Comparison of ENCODE assay signal across 11 cellular contexts in genomic region chr5:112491257-112491656, GRCh38.
DNase-seq lines count a peak whose midpoint lies in the region; ATAC-seq and TF ChIP-seq lines count a peak whose summit lies in the region.
"Had no signal": no experiment of that assay in that cellular context is flagged by ENCODE, and none has a peak within 500 bp of the region (broad histone marks: within the 10 kb centered on the region; RNA-seq: fewer than 3 reads in every experiment).

No MANE protein-coding gene starts in this region.

- no peaks in the 10 kb centered on the region for H3K9me3 Mint-ChIP-seq in activated naive CD8-positive, alpha-beta T cell treated with anti-CD3 and anti-CD28 coated beads, Interleukin-2, amount 50 U/mL, for 24 hours

- H3K4me1 ChIP-seq in thyroid gland: no peaks in the 10 kb centered on the region

- peaks cover 11% of the 10 kb centered on the region for H3K27me3 Mint-ChIP-seq in activated naive CD8-positive, alpha-beta T cell treated with anti-CD3 and anti-CD28 coated beads, Interleukin-2, amount 50 U/mL, for 24 hours

- H3K27me3 ChIP-seq in BJ (ENCODE audit: control insufficient read depth, insufficient read depth, low read length): no peaks in the 10 kb centered on the region
- no peaks in the 10 kb centered on the region for H3K27me3 ChIP-seq in H7 (ENCODE audit: control insufficient read depth, insufficient read depth, low read length)
- H3K27me3 ChIP-seq in thyroid gland: no peaks in the 10 kb centered on the region

- POLR2A ChIA-PET in BJ (lab: Charles Lee): no interaction called here

- no peaks in the 10 kb centered on the region for H3K36me3 Mint-ChIP-seq in activated naive CD8-positive, alpha-beta T cell treated with anti-CD3 and anti-CD28 coated beads, Interleukin-2, amount 50 U/mL, for 24 hours (ENCODE audit: low read depth)

- H3K27ac Mint-ChIP-seq in activated naive CD8-positive, alpha-beta T cell treated with anti-CD3 and anti-CD28 coated beads, Interleukin-2, amount 50 U/mL, for 24 hours: no peak overlapping the region

- intact Hi-C loops in thyroid gland (cut with DNase I): no loop called here

- no peaks in the 10 kb centered on the region for H3K9me3 ChIP-seq in thyroid gland

- no peak for TF ChIP-seq POLR2A in thyroid gland (IDR thresholded peaks at IDR 0.05)

- no peak overlapping the region for H3K27ac ChIP-seq in thyroid gland

- H3K4me1 Mint-ChIP-seq in activated naive CD8-positive, alpha-beta T cell treated with anti-CD3 and anti-CD28 coated beads, Interleukin-2, amount 50 U/mL, for 24 hours: no peaks in the 10 kb centered on the region

- CTCF ChIA-PET in BJ (lab: Yijun Ruan, JAX): interaction anchor here (0.6 to 2.0 kb wide), 4 partner anchors 11 to 207 kb away, joined by 3 to 6 read pairs (median 4); no protein-coding TSS in a partner anchor

- H3K36me3 ChIP-seq in BJ (ENCODE audit: control insufficient read depth, insufficient read depth, low read length) (no peaks in the 10 kb centered on the region), H7 (replicated peaks; ENCODE audit: control insufficient read depth, insufficient read depth, low read length) (no peaks in the 10 kb centered on the region), thyroid gland (no peaks in the 10 kb centered on the region)

- DNase-seq in BJ (ENCODE audit: low read depth): no peak
- peak; percentile 12 for DNase-seq in H7
- peak; percentile 57 for DNase-seq in iPS-NIHi7 (ENCODE audit: extremely low spot score)
- no peak for DNase-seq in thyroid gland
- no peak for DNase-seq in mesenteric fat pad (ENCODE audit: low spot score)
- no peak for DNase-seq in activated naive CD8-positive, alpha-beta T cell treated with anti-CD3 and anti-CD28 coated beads, Interleukin-2, amount 50 U/mL, for 24 hours
- DNase-seq: activated CD8-positive, alpha-beta memory T cell treated with anti-CD3 and anti-CD28 coated beads for 24 hours; mesenchymal stem cell; stimulated activated CD4-positive, alpha-beta T cell treated with anti-CD3 and anti-CD28 coated beads, Interleukin-4, amount 100 ng/mL, for 24 hours had no signal

- WGBS in thyroid gland, 2 donors: 75 to 85% methylated on average over 5 of the region's 5 CpGs

- H3K4me3 Mint-ChIP-seq in activated naive CD8-positive, alpha-beta T cell treated with anti-CD3 and anti-CD28 coated beads, Interleukin-2, amount 50 U/mL, for 24 hours: no peak overlapping the region

- ATAC-seq in SK-N-SH treated with all-trans-retinoic acid at 6 μM for 48 hours (peak; percentile 62; the same call in 2 of the 3 replicates), GM21619 (IDR thresholded peaks at IDR 0.05; ENCODE audit: unreplicated experiment) (no peak)
- no peak for ATAC-seq in activated naive CD8-positive, alpha-beta T cell treated with anti-CD3 and anti-CD28 coated beads, Interleukin-2, amount 50 U/mL, for 24 hours

- TF ChIP-seq CTCF in BJ (IDR thresholded peaks at IDR 0.05; ENCODE audit: insufficient read depth, low read depth, low read length) (peak; percentile 38), thyroid gland (IDR thresholded peaks at IDR 0.05) (peak in 1 of 6 experiments; percentile 29)

- H3K4me3 ChIP-seq in BJ (ENCODE audit: low read depth, low read length): no peak overlapping the region
- no peak overlapping the region for H3K4me3 ChIP-seq in H7 (ENCODE audit: insufficient read depth, low read depth, low read length)
- no peak overlapping the region for H3K4me3 ChIP-seq in thyroid gland (replicated peaks in 1 of 3)

TF ChIP-seq in SK-N-SH treated with all-trans-retinoic acid at 6 μM for 48 hours, 23 proteins besides CTCF, POLR2A, EP300 and RAD21:
- no peak for TF ChIP-seq ESRRG (CRISPR knock-in tag; IDR thresholded peaks at IDR 0.05)
- TF ChIP-seq POU6F1 (CRISPR knock-in tag; IDR thresholded peaks at IDR 0.05; ENCODE audit: borderline replicate concordance, low read depth): no peak
- no peak for TF ChIP-seq CREB5 (CRISPR knock-in tag; IDR thresholded peaks at IDR 0.05; ENCODE audit: low read depth)
- TF ChIP-seq BACH2 (CRISPR knock-in tag; IDR thresholded peaks at IDR 0.05; ENCODE audit: borderline replicate concordance): no peak
- TF ChIP-seq OSR1 (CRISPR knock-in tag; IDR thresholded peaks at IDR 0.05): no peak

Comparison
In these comparisons a context has a peak if more than half of its experiments do, and no peak if none do; other contexts are left out.
1. DNase-seq: peak in H7 (single experiment) and iPS-NIHi7 (single experiment); none in BJ (single experiment), thyroid gland (0 of 2), mesenteric fat pad (single experiment) and activated naive CD8-positive, alpha-beta T cell treated with anti-CD3 and anti-CD28 coated beads, Interleukin-2, amount 50 U/mL, for 24 hours (single experiment).